12 cellular contexts compared by ENCODE assay signal in the genomic region with DNA sequence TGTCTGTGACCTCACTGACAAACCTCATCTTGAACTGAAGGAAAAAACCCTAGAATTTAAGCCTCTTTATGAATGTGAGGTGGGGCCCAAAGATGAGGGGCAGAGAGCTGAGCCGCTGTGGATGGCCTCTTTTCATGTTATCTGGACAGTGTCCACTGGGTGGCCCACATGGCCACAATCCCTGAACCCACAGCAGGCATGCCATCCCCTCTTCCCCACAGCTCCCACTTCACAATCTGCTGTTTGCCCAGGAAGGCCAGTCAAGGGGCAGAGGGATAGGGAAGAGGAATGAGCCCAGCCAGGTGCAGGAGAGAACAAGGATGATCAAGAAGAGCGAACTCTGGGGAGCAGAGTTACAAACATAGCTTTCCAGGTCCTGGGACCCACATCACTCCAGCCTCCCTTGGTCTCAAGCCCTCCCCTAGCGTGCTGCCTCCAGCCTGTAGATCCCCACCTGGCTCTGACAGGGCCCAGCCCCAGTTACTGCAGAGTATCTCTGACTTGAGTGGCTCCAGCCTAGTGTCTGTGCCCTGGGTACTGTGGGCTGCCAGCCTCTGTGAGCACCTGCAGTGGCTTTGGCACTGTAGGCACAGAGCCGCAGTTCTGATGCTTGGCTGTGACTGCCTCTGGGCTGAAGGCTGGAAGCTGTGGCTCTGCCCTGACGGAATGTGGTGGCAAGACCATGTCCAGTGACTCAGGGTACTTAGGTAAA. TPM values are rescaled to one million over a fixed set of nuclear protein-coding genes. Genes with fewer than 3 reads are reported as not detected.
DNase-seq lines count a peak whose midpoint lies in the region; ATAC-seq and TF ChIP-seq lines count a peak whose summit lies in the region.
"Had no signal": no experiment of that assay in that cellular context is flagged by ENCODE, and none has a peak within 500 bp of the region (broad histone marks: within the 10 kb centered on the region; RNA-seq: fewer than 3 reads in every experiment).

No MANE protein-coding gene starts in this region.

- no peak overlapping the region for H3K4me3 ChIP-seq in LNCaP clone FGC (ENCODE audit: low read depth, low read length)
- H3K4me3 ChIP-seq in osteoblast (ENCODE audit: insufficient read depth, low read length) = no peak overlapping the region
- H3K4me3 ChIP-seq: dorsolateral prefrontal cortex, lung had no signal

- ATAC-seq in central memory CD8-positive, alpha-beta T cell (replicated peaks; ENCODE audit: extremely low read depth, poor library complexity, severe bottlenecking) = no peak
- ATAC-seq in HG02981 (IDR thresholded peaks at IDR 0.05; ENCODE audit: unreplicated experiment) = no peak
- ATAC-seq in effector memory CD8-positive, alpha-beta T cell (replicated peaks) = no peak
- ATAC-seq in HG03045 (IDR thresholded peaks at IDR 0.05; ENCODE audit: unreplicated experiment) = no peak

- peak overlapping the region; percentile 64 for H3K27ac Mint-ChIP-seq in central memory CD8-positive, alpha-beta T cell (ENCODE audit: low read depth)
- peak overlapping the region in 1 of 2 donors; percentile 55 for H3K27ac Mint-ChIP-seq in effector memory CD8-positive, alpha-beta T cell

- H3K4me1 Mint-ChIP-seq in central memory CD8-positive, alpha-beta T cell = peaks cover 13% of the 10 kb centered on the region
- peaks cover 9 to 13% of the 10 kb centered on the region in 2 donors for H3K4me1 Mint-ChIP-seq in effector memory CD8-positive, alpha-beta T cell (ENCODE audit: low read depth in 2 of 2)

- peaks cover 25% of the 10 kb centered on the region for H3K36me3 Mint-ChIP-seq in central memory CD8-positive, alpha-beta T cell (ENCODE audit: insufficient read depth)
- peaks cover 20% of the 10 kb centered on the region for H3K36me3 Mint-ChIP-seq in effector memory CD8-positive, alpha-beta T cell (ENCODE audit: insufficient read depth)

- no peak overlapping the region for H3K4me3 Mint-ChIP-seq in central memory CD8-positive, alpha-beta T cell
- H3K4me3 Mint-ChIP-seq in effector memory CD8-positive, alpha-beta T cell = no peak overlapping the region

- no peak overlapping the region for H2AFZ ChIP-seq in osteoblast (ENCODE audit: low read length)

- no peaks in the 10 kb centered on the region for H3K27me3 Mint-ChIP-seq in central memory CD8-positive, alpha-beta T cell
- H3K27me3 Mint-ChIP-seq in effector memory CD8-positive, alpha-beta T cell = no peaks in the 10 kb centered on the region

- H3K79me2 ChIP-seq in osteoblast (ENCODE audit: insufficient read depth, low read length) = no peaks in the 10 kb centered on the region

- H3K4me2 ChIP-seq in osteoblast (ENCODE audit: insufficient read depth, low read length) = no peak overlapping the region

- no peak overlapping the region for H3K27ac ChIP-seq in osteoblast (ENCODE audit: low read depth, low read length)
- H3K27ac ChIP-seq: dorsolateral prefrontal cortex had no signal

- no peaks in the 10 kb centered on the region for H3K27me3 ChIP-seq in osteoblast (ENCODE audit: insufficient read depth, low read length)
- H3K27me3 ChIP-seq: dorsolateral prefrontal cortex had no signal

- DNase-seq in EH (ENCODE audit: low read depth) (peak; percentile 54), LNCaP clone FGC (ENCODE audit: low read depth) (no peak), osteoblast (ENCODE audit: insufficient read length, low spot score, missing footprints) (peak; percentile 86), AML-193 (lab: John Stamatoyannopoulos, UW) (no peak)
- no peak for DNase-seq in central memory CD8-positive, alpha-beta T cell (ENCODE audit: low spot score in 2 of 2)
- DNase-seq in effector memory CD8-positive, alpha-beta T cell = no peak
- DNase-seq: activated CD4-positive, alpha-beta T cell treated with anti-CD3 and anti-CD28 coated beads for 4 hours; dorsolateral prefrontal cortex; stimulated activated CD4-positive, alpha-beta T cell treated with anti-CD3 and anti-CD28 coated beads, Interleukin-2, amount 100 ng/mL, for 24 hours had no signal

- H3K9me3 Mint-ChIP-seq in central memory CD8-positive, alpha-beta T cell = no peaks in the 10 kb centered on the region
- no peaks in the 10 kb centered on the region for H3K9me3 Mint-ChIP-seq in effector memory CD8-positive, alpha-beta T cell

- no peaks in the 10 kb centered on the region for H3K4me1 ChIP-seq in osteoblast (ENCODE audit: insufficient read depth, low read length)

- H4K20me1 ChIP-seq in osteoblast (ENCODE audit: insufficient read depth, low read length) = peaks cover 5% of the 10 kb centered on the region

- peaks cover 21% of the 10 kb centered on the region for H3K36me3 ChIP-seq in osteoblast (ENCODE audit: insufficient read depth, low read length)

- TF ChIP-seq CTCF in LNCaP clone FGC (IDR thresholded peaks at IDR 0.05; ENCODE audit: control insufficient read depth, extremely low read depth, insufficient read depth) (peak; percentile 23; the same call in 1 of the 2 replicates), osteoblast (IDR thresholded peaks at IDR 0.05; ENCODE audit: extremely low read depth, low read depth, low read length) (peak; percentile 47)

- no peaks in the 10 kb centered on the region for H3K9me3 ChIP-seq in osteoblast (ENCODE audit: low read depth, low read length)

RNA-seq across cellular contexts. Expression of a gene that starts 1.9 kb away (rescaled TPM):
- total RNA-seq in osteoblast = 0.59 and 0.72 TPM in 2 replicates

RNA-seq across cellular contexts. Expression of a gene that starts 43.9 kb away (rescaled TPM):
- total RNA-seq in osteoblast = 16.5 and 19.2 TPM in 2 replicates

Comparison
In these comparisons a context has a peak if more than half of its experiments do, and no peak if none do; other contexts are left out.
1. DNase-seq: peak in EH (single experiment) and osteoblast (single experiment); none in LNCaP clone FGC (single experiment), central memory CD8-positive, alpha-beta T cell (0 of 2), effector memory CD8-positive, alpha-beta T cell (0 of 3) and AML-193 (0 of 2).